Comparison of ENCODE assay signal across 25 cellular contexts in genomic region chr13:58933475-58933874, GRCh38.
"Had no signal": no experiment of that assay in that cellular context is flagged by ENCODE, and none has a peak within 500 bp of the region (broad histone marks: within the 10 kb centered on the region; RNA-seq: fewer than 3 reads in every experiment).

No MANE protein-coding gene starts in this region.

- H3K27me3 Mint-ChIP-seq: memory B cell; natural killer cell treated with Interleukin-12 subunit alpha and Interleukin-12 subunit beta and Interleukin-15 and Interleukin-18, amount 100 ng/mL, for 72 hours; stimulated activated memory B cell treated with anti-CD40 and anti-IgM and Interleukin-4, amounts not matched to agents 10 μg/mL and 1 μg/mL and 100 μg/mL, for 72 hours; stimulated activated naive CD8-positive, alpha-beta T cell treated with anti-CD3 and anti-CD28 coated beads, Interleukin-15, Interleukin-2, amounts not matched to agents 100 ng/mL and 50 ng/mL, for 24 hours had no signal

- H3K4me3 Mint-ChIP-seq: memory B cell; natural killer cell treated with Interleukin-12 subunit alpha and Interleukin-12 subunit beta and Interleukin-15 and Interleukin-18, amount 100 ng/mL, for 72 hours; neural progenitor cell; stimulated activated memory B cell treated with anti-CD40 and anti-IgM and Interleukin-4, amounts not matched to agents 10 μg/mL and 1 μg/mL and 100 μg/mL, for 72 hours; stimulated activated naive CD8-positive, alpha-beta T cell treated with anti-CD3 and anti-CD28 coated beads, Interleukin-15, Interleukin-2, amounts not matched to agents 100 ng/mL and 50 ng/mL, for 24 hours had no signal

- H3K9ac ChIP-seq: neural progenitor cell had no signal

- H3K36me3 Mint-ChIP-seq: memory B cell; neural progenitor cell; stimulated activated memory B cell treated with anti-CD40 and anti-IgM and Interleukin-4, amounts not matched to agents 10 μg/mL and 1 μg/mL and 100 μg/mL, for 72 hours had no signal

- H3K27ac ChIP-seq: colonic mucosa, heart left ventricle, left ventricle myocardium inferior, lower lobe of right lung, neural progenitor cell, psoas muscle, spleen, testis, tibial nerve, upper lobe of right lung, vagina had no signal

- H3K4me1 ChIP-seq: colonic mucosa, heart left ventricle, left ventricle myocardium inferior, lower lobe of right lung, psoas muscle, spleen, testis, tibial nerve, upper lobe of right lung, vagina had no signal

- H3K9me3 ChIP-seq: colonic mucosa, heart left ventricle, left ventricle myocardium inferior, lower lobe of right lung, psoas muscle, testis, tibial nerve, upper lobe of right lung, vagina had no signal

- H3K4me1 Mint-ChIP-seq: memory B cell; stimulated activated memory B cell treated with anti-CD40 and anti-IgM and Interleukin-4, amounts not matched to agents 10 μg/mL and 1 μg/mL and 100 μg/mL, for 72 hours had no signal

- H3K27me3 ChIP-seq: colonic mucosa, heart left ventricle, neural progenitor cell, spleen, testis, tibial nerve, upper lobe of right lung, vagina had no signal

- H2AFZ ChIP-seq: neural progenitor cell had no signal

- H3K4me3 ChIP-seq: colonic mucosa, heart left ventricle, left ventricle myocardium inferior, lower lobe of right lung, neural progenitor cell, psoas muscle, spleen, testis, tibial nerve, upper lobe of right lung, vagina had no signal

- DNase-seq: colonic mucosa; dermis blood vessel endothelial cell; foreskin melanocyte; heart left ventricle; hippocampal formation; kidney; left cardiac atrium; left ventricle myocardium inferior; lower lobe of right lung; midbrain; psoas muscle; retina; spleen; stimulated activated CD4-positive, alpha-beta T cell treated with anti-CD3 and anti-CD28 coated beads, Interleukin-15, amount 100 ng/mL, for 24 hours; stimulated activated CD4-positive, alpha-beta T cell treated with anti-CD3 and anti-CD28 coated beads, Interleukin-1b, Interleukin-23, amount 100 ng/mL, for 48 hours; stimulated activated CD4-positive, alpha-beta T cell treated with anti-CD3 and anti-CD28 coated beads, Interleukin-4, amount 100 ng/mL, for 24 hours; testis; upper lobe of right lung had no signal

- H3K27ac Mint-ChIP-seq: memory B cell; natural killer cell treated with Interleukin-12 subunit alpha and Interleukin-12 subunit beta and Interleukin-15 and Interleukin-18, amount 100 ng/mL, for 72 hours; neural progenitor cell; stimulated activated memory B cell treated with anti-CD40 and anti-IgM and Interleukin-4, amounts not matched to agents 10 μg/mL and 1 μg/mL and 100 μg/mL, for 72 hours; stimulated activated naive CD8-positive, alpha-beta T cell treated with anti-CD3 and anti-CD28 coated beads, Interleukin-15, Interleukin-2, amounts not matched to agents 100 ng/mL and 50 ng/mL, for 24 hours had no signal

- H3K4me2 ChIP-seq: neural progenitor cell had no signal

- H3K9me3 Mint-ChIP-seq: neural progenitor cell; stimulated activated memory B cell treated with anti-CD40 and anti-IgM and Interleukin-4, amounts not matched to agents 10 μg/mL and 1 μg/mL and 100 μg/mL, for 72 hours had no signal
